28 cellular contexts compared by ENCODE assay signal in genomic region chr19:54336893-54337857, GRCh38. TPM values are rescaled to one million over a fixed set of nuclear protein-coding genes. Genes with fewer than 3 reads are reported as not detected.
"Had no signal": no experiment of that assay in that cellular context is flagged by ENCODE, and none has a peak within 500 bp of the region (broad histone marks: within the 10 kb centered on the region; RNA-seq: fewer than 3 reads in every experiment).

No MANE protein-coding gene starts in this region.

- H3K36me3 Mint-ChIP-seq: activated naive CD8-positive, alpha-beta T cell; WTC11 had no signal

- H3K4me3 Mint-ChIP-seq: activated CD4-positive, alpha-beta memory T cell treated with anti-CD3 and anti-CD28 coated beads, Interleukin-2, amount 10 ng/mL, durations not matched to agents 7 days and 5 days; activated naive CD4-positive, alpha-beta T cell treated with anti-CD3 and anti-CD28 coated beads for 36 hours; activated naive CD8-positive, alpha-beta T cell; activated T-helper 17 cell treated with anti-CD3 and anti-CD28 coated beads, Interleukin-2, amount 50 U/mL, for 72 hours; T-helper 1 cell treated with Interleukin-12 subunit alpha and Interleukin-12 subunit beta and Interleukin-4 antibody, amounts not matched to agents 30 μg/mL and 1 μg/mL, for 36 hours; WTC11 had no signal

- H3K4me1 Mint-ChIP-seq: activated CD4-positive, alpha-beta memory T cell treated with anti-CD3 and anti-CD28 coated beads, Interleukin-2, amount 10 ng/mL, durations not matched to agents 7 days and 5 days; activated T-helper 17 cell treated with anti-CD3 and anti-CD28 coated beads, Interleukin-2, amount 50 U/mL, for 72 hours had no signal

- H3K27ac ChIP-seq: adrenal gland, SJSA1 had no signal

- H3K4me3 ChIP-seq: adrenal gland, MG63, SJSA1 had no signal

- H3K36me3 ChIP-seq: adrenal gland, MG63, SJSA1 had no signal

- FAIRE-seq: RCC 7860 had no signal

- H3K9me3 Mint-ChIP-seq: activated CD4-positive, alpha-beta memory T cell treated with anti-CD3 and anti-CD28 coated beads, Interleukin-2, amount 10 ng/mL, durations not matched to agents 7 days and 5 days; activated naive CD4-positive, alpha-beta T cell treated with anti-CD3 and anti-CD28 coated beads for 36 hours; activated T-helper 17 cell treated with anti-CD3 and anti-CD28 coated beads, Interleukin-2, amount 50 U/mL, for 72 hours; T-helper 1 cell treated with Interleukin-12 subunit alpha and Interleukin-12 subunit beta and Interleukin-4 antibody, amounts not matched to agents 30 μg/mL and 1 μg/mL, for 36 hours had no signal

- DNase-seq: activated CD4-positive, alpha-beta memory T cell treated with anti-CD3 and anti-CD28 coated beads, Interleukin-2, amount 10 ng/mL, durations not matched to agents 7 days and 5 days; activated CD4-positive, alpha-beta T cell treated with anti-CD3 and anti-CD28 coated beads, Interleukin-2, amount 50 U/mL, for 1 hour; activated gamma-delta T cell; activated naive CD4-positive, alpha-beta T cell treated with anti-CD3 and anti-CD28 coated beads for 36 hours; activated T-cell treated with anti-CD3 and anti-CD28 coated beads for 4 hours; activated T-cell treated with anti-CD3 and anti-CD28 coated beads, Interleukin-2, amount 50 U/mL, for 48 hours; adrenal gland; anterior cingulate cortex; MG63; MV-4-11; NCI-H1092 treated with DMSO at 0.1 percent for 48 hours; NCI-H1417 treated with DMSO at 0.1 percent for 48 hours; NCI-H1694; NCI-H2029; NCI-H2107; NCI-H524; PC-3; SHP77; SW 1271 had no signal

- H3K27me3 ChIP-seq: adrenal gland had no signal

- ATAC-seq: activated T-helper 17 cell treated with anti-CD3 and anti-CD28 coated beads, Interleukin-2, amount 50 U/mL, for 72 hours; PC-3; SK-N-SH treated with all-trans-retinoic acid at 6 μM for 48 hours; WTC11 had no signal

- H3K27me3 Mint-ChIP-seq: activated naive CD8-positive, alpha-beta T cell had no signal

- H3K27ac Mint-ChIP-seq: activated CD4-positive, alpha-beta memory T cell treated with anti-CD3 and anti-CD28 coated beads, Interleukin-2, amount 10 ng/mL, durations not matched to agents 7 days and 5 days; activated naive CD4-positive, alpha-beta T cell treated with anti-CD3 and anti-CD28 coated beads for 36 hours; activated naive CD8-positive, alpha-beta T cell; activated T-helper 17 cell treated with anti-CD3 and anti-CD28 coated beads, Interleukin-2, amount 50 U/mL, for 72 hours; WTC11 had no signal

- H3K4me1 ChIP-seq: adrenal gland, SJSA1 had no signal

- H3K9me3 ChIP-seq: adrenal gland, MG63, SJSA1 had no signal

RNA-seq across cellular contexts. Expression of gene LILRA4, which starts 1.8 kb away (rescaled TPM):
- total RNA-seq: activated CD4-positive, alpha-beta memory T cell treated with anti-CD3 and anti-CD28 coated beads, Interleukin-2, amount 10 ng/mL, durations not matched to agents 7 days and 5 days; activated CD8-positive, alpha-beta memory T cell treated with anti-CD3 and anti-CD28 coated beads for 36 hours; activated naive CD4-positive, alpha-beta T cell treated with anti-CD3 and anti-CD28 coated beads for 36 hours; activated T-helper 17 cell treated with anti-CD3 and anti-CD28 coated beads, Interleukin-2, amount 50 U/mL, for 72 hours; cardiac septum; PC-3; SJSA1; WTC11 had no signal
- polyA plus RNA-seq: adrenal gland had no signal

RNA-seq across cellular contexts. Expression of gene LILRA5, which starts 24.2 kb away (rescaled TPM):
- total RNA-seq: activated CD4-positive, alpha-beta memory T cell treated with anti-CD3 and anti-CD28 coated beads, Interleukin-2, amount 10 ng/mL, durations not matched to agents 7 days and 5 days; activated CD8-positive, alpha-beta memory T cell treated with anti-CD3 and anti-CD28 coated beads for 36 hours; activated naive CD4-positive, alpha-beta T cell treated with anti-CD3 and anti-CD28 coated beads for 36 hours; activated T-helper 17 cell treated with anti-CD3 and anti-CD28 coated beads, Interleukin-2, amount 50 U/mL, for 72 hours; PC-3; SJSA1; WTC11 had no signal

RNA-seq across cellular contexts. Expression of gene LAIR1, which starts 27.6 kb away (rescaled TPM):
- total RNA-seq: PC-3, SJSA1 had no signal

RNA-seq across cellular contexts. Expression of gene LILRB2, which starts 56.3 kb away (rescaled TPM):
- total RNA-seq: activated CD4-positive, alpha-beta memory T cell treated with anti-CD3 and anti-CD28 coated beads, Interleukin-2, amount 10 ng/mL, durations not matched to agents 7 days and 5 days; activated CD8-positive, alpha-beta memory T cell treated with anti-CD3 and anti-CD28 coated beads for 36 hours; activated naive CD4-positive, alpha-beta T cell treated with anti-CD3 and anti-CD28 coated beads for 36 hours; activated T-helper 17 cell treated with anti-CD3 and anti-CD28 coated beads, Interleukin-2, amount 50 U/mL, for 72 hours; PC-3; SJSA1; WTC11 had no signal
